ENCODE assay signal across 9 cellular contexts in the genomic region with DNA sequence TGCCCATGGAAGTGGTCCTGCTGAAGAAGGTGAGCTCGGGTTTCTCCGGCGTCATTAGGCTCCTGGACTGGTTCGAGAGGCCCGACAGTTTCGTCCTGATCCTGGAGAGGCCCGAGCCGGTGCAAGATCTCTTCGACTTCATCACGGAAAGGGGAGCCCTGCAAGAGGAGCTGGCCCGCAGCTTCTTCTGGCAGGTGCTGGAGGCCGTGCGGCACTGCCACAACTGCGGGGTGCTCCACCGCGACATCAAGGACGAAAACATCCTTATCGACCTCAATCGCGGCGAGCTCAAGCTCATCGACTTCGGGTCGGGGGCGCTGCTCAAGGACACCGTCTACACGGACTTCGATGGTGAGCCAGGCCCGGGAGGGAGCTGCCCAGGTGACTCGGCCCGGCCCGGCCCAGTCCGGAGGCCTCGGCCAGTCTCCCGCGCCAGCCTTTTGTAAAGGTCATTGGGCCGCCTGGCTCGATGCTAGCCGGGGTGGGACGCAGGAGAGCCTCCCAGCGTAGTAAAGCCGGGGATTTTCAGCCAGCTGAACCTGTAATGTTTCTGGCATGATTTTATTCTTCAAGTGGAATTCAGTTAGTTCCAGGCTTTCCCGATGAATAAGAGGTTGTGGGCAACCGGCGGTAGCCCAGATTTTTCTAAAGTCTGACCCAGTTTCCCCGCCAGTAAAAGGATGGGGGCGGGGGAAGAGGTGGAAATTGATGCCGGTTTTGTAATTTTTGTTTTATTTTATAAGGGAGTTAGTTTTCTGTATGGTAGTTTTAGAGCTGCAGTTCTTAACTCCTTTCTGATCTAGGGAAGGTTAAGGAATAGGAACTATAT. TPM values are rescaled to one million over a fixed set of nuclear protein-coding genes. Genes with fewer than 3 reads are reported as not detected.
DNase-seq lines count a peak whose midpoint lies in the region; ATAC-seq, FAIRE-seq and TF ChIP-seq lines count a peak whose summit lies in the region.
"Had no signal": no experiment of that assay in that cellular context is flagged by ENCODE, and none has a peak within 500 bp of the region (broad histone marks: within the 10 kb centered on the region; RNA-seq: fewer than 3 reads in every experiment).

No MANE protein-coding gene starts in this region.

- TF ChIP-seq CTCF in astrocyte (IDR thresholded peaks at IDR 0.05; ENCODE audit: insufficient read depth, low read depth, low read length) (no peak), retinal pigment epithelial cell (conservative IDR thresholded peaks at IDR 0.05; ENCODE audit: low read depth, low read length) (no peak)

- H3K27me3 ChIP-seq in astrocyte (ENCODE audit: insufficient read depth, low read length) (no peaks in the 10 kb centered on the region), iPS DF 6.9 (ENCODE audit: control insufficient read depth, insufficient read depth, low read length) (no peaks in the 10 kb centered on the region)

- WGBS in iPS DF 6.9 (ENCODE audit: insufficient coverage, insufficient read length) = 100% methylated on average over 1 of the region's 48 CpGs

- FAIRE-seq in RCC 7860 (lab: Jason Lieb, UNC) (no peak), astrocyte (lab: Jason Lieb, UNC) (no peak)
- FAIRE-seq: frontal cortex had no signal

- peak overlapping the region; percentile 95 for H3K9ac ChIP-seq in astrocyte (ENCODE audit: low read length)

- DNase-seq in NCI-H2227 (lab: John Stamatoyannopoulos, UW; ENCODE audit: unreplicated experiment) = peak; percentile 37
- no peak for DNase-seq in NCI-H2227 treated with DMSO at 0.1 percent for 48 hours (lab: John Stamatoyannopoulos, UW)
- peak; percentile 41 for DNase-seq in RCC 7860 (ENCODE audit: low spot score)
- peak; percentile 67 for DNase-seq in astrocyte (ENCODE audit: low read depth)
- no peak for DNase-seq in iPS DF 6.9 (ENCODE audit: low read depth, low spot score)
- no peak for DNase-seq in retinal pigment epithelial cell (ENCODE audit: low read depth)

- H3K4me3 Mint-ChIP-seq in astrocyte (ENCODE audit: unreplicated experiment) = peak overlapping the region; percentile 91

- H3K4me3 ChIP-seq in astrocyte (ENCODE audit: insufficient read depth, low read depth, low read length) = peak overlapping the region; percentile 87
- H3K4me3 ChIP-seq in iPS DF 6.9 (ENCODE audit: low read length) = peak overlapping the region; percentile 97
- peak overlapping the region; percentile 87 for H3K4me3 ChIP-seq in retinal pigment epithelial cell (ENCODE audit: low read length)

- H3K4me2 ChIP-seq in astrocyte (ENCODE audit: low read length) = peak overlapping the region; percentile 88

- H3K36me3 ChIP-seq in astrocyte (ENCODE audit: insufficient read depth, low read length) (peaks cover 26% of the 10 kb centered on the region), iPS DF 6.9 (ENCODE audit: control insufficient read depth, insufficient read depth, low read length) (peaks cover 34% of the 10 kb centered on the region; the same call in 1 of the 2 replicates)

- H3K79me2 ChIP-seq in astrocyte (ENCODE audit: insufficient read depth, low read length) = peaks cover 26% of the 10 kb centered on the region

- peak overlapping the region; percentile 67 for H3K27ac ChIP-seq in astrocyte (ENCODE audit: low read depth, low read length)
- H3K27ac ChIP-seq in iPS DF 6.9 (ENCODE audit: low read length) = no peak overlapping the region

- no peaks in the 10 kb centered on the region for H3K27me3 Mint-ChIP-seq in astrocyte (ENCODE audit: low read depth, unreplicated experiment)

- H4K20me1 ChIP-seq in astrocyte (ENCODE audit: insufficient read depth, low read length) = peaks cover 36% of the 10 kb centered on the region

- peak overlapping the region; percentile 89 for H3K27ac Mint-ChIP-seq in astrocyte (ENCODE audit: unreplicated experiment)

- no peak overlapping the region for H2AFZ ChIP-seq in astrocyte (ENCODE audit: low read depth, low read length)

- no peaks in the 10 kb centered on the region for H3K9me3 Mint-ChIP-seq in astrocyte (ENCODE audit: unreplicated experiment)

- H3K4me1 Mint-ChIP-seq in astrocyte (ENCODE audit: low read depth, unreplicated experiment) = peaks cover 19% of the 10 kb centered on the region

- H3K4me1 ChIP-seq in astrocyte (ENCODE audit: insufficient read depth, low read length) (peaks cover 9% of the 10 kb centered on the region), iPS DF 6.9 (ENCODE audit: control insufficient read depth, insufficient read depth, low read length) (peaks cover 5% of the 10 kb centered on the region; the same call in 1 of the 2 replicates)

- no peaks in the 10 kb centered on the region for H3K9me3 ChIP-seq in astrocyte (ENCODE audit: insufficient read depth, low read depth, low read length)
- H3K9me3 ChIP-seq in iPS DF 6.9 (ENCODE audit: control insufficient read depth, insufficient read depth, low read length) = no peaks in the 10 kb centered on the region

- ATAC-seq in HG03095 (IDR thresholded peaks at IDR 0.05; ENCODE audit: unreplicated experiment) (no peak), GM18517 (IDR thresholded peaks at IDR 0.05; ENCODE audit: unreplicated experiment) (no peak)

- peaks cover 10% of the 10 kb centered on the region for H3K36me3 Mint-ChIP-seq in astrocyte (ENCODE audit: low read depth, unreplicated experiment)

RNA-seq across cellular contexts. Expression of a gene that starts 1.4 kb away (rescaled TPM):
- 29.0 and 32.1 TPM in 2 replicates for total RNA-seq in astrocyte

Comparison
In these comparisons a context has a peak if more than half of its experiments do, and no peak if none do; other contexts are left out.
1. DNase-seq: peak in NCI-H2227 (single experiment), RCC 7860 (single experiment) and astrocyte (single experiment); none in NCI-H2227 treated with DMSO at 0.1 percent for 48 hours (single experiment), iPS DF 6.9 (single experiment) and retinal pigment epithelial cell (single experiment).
2. Peak in every context shown above with its lines, with median percentiles within 50 percentile points of each other: H3K4me3 ChIP-seq.